ENCODE assay signal across 1 cellular context in the genomic region with DNA sequence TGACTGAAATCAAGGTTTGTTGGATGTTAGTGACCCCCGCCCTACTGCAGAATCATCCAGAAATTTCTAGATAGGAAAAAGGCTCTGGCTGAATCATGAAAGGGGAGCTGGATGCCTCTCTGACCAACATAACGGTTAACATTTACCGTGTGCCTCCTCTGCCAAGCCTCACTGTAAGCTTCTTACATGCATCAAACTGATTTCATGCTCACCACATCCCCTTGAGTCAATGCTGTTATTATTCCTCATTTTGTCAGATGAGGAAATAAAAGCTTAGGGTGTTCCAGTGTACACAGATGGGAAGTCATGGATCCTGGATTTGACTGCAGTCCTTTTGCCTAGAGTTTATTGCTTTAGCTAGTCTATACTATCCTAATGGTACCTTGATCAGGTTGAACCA.
TF ChIP-seq lines count a peak whose summit lies in the region.

No MANE protein-coding gene starts in this region.

TF ChIP-seq in GM23338, 12 proteins besides CTCF, POLR2A, EP300 and RAD21 (continued from another document):
- TF ChIP-seq, protein P1, sequence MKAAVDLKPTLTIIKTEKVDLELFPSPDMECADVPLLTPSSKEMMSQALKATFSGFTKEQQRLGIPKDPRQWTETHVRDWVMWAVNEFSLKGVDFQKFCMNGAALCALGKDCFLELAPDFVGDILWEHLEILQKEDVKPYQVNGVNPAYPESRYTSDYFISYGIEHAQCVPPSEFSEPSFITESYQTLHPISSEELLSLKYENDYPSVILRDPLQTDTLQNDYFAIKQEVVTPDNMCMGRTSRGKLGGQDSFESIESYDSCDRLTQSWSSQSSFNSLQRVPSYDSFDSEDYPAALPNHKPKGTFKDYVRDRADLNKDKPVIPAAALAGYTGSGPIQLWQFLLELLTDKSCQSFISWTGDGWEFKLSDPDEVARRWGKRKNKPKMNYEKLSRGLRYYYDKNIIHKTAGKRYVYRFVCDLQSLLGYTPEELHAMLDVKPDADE (IDR thresholded peaks at IDR 0.05): no peak
- TF ChIP-seq ZNF114 (CRISPR knock-in tag; IDR thresholded peaks at IDR 0.05) (no peak), POLR2AphosphoS5 (IDR thresholded peaks at IDR 0.05; ENCODE audit: low read depth) (no peak), ZNF331 (CRISPR knock-in tag; IDR thresholded peaks at IDR 0.05; ENCODE audit: low read depth) (no peak), EZH2phosphoT487 (IDR thresholded peaks at IDR 0.05; ENCODE audit: unreplicated experiment) (no peak), NANOG (IDR thresholded peaks at IDR 0.05; ENCODE audit: borderline replicate concordance) (no peak), CREB1 (CRISPR knock-in tag; IDR thresholded peaks at IDR 0.05; ENCODE audit: low read depth) (no peak)
- TF ChIP-seq, protein P2, sequence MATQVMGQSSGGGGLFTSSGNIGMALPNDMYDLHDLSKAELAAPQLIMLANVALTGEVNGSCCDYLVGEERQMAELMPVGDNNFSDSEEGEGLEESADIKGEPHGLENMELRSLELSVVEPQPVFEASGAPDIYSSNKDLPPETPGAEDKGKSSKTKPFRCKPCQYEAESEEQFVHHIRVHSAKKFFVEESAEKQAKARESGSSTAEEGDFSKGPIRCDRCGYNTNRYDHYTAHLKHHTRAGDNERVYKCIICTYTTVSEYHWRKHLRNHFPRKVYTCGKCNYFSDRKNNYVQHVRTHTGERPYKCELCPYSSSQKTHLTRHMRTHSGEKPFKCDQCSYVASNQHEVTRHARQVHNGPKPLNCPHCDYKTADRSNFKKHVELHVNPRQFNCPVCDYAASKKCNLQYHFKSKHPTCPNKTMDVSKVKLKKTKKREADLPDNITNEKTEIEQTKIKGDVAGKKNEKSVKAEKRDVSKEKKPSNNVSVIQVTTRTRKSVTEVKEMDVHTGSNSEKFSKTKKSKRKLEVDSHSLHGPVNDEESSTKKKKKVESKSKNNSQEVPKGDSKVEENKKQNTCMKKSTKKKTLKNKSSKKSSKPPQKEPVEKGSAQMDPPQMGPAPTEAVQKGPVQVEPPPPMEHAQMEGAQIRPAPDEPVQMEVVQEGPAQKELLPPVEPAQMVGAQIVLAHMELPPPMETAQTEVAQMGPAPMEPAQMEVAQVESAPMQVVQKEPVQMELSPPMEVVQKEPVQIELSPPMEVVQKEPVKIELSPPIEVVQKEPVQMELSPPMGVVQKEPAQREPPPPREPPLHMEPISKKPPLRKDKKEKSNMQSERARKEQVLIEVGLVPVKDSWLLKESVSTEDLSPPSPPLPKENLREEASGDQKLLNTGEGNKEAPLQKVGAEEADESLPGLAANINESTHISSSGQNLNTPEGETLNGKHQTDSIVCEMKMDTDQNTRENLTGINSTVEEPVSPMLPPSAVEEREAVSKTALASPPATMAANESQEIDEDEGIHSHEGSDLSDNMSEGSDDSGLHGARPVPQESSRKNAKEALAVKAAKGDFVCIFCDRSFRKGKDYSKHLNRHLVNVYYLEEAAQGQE (IDR thresholded peaks at IDR 0.05; ENCODE audit: unreplicated experiment): no peak
- TF ChIP-seq, protein P3, sequence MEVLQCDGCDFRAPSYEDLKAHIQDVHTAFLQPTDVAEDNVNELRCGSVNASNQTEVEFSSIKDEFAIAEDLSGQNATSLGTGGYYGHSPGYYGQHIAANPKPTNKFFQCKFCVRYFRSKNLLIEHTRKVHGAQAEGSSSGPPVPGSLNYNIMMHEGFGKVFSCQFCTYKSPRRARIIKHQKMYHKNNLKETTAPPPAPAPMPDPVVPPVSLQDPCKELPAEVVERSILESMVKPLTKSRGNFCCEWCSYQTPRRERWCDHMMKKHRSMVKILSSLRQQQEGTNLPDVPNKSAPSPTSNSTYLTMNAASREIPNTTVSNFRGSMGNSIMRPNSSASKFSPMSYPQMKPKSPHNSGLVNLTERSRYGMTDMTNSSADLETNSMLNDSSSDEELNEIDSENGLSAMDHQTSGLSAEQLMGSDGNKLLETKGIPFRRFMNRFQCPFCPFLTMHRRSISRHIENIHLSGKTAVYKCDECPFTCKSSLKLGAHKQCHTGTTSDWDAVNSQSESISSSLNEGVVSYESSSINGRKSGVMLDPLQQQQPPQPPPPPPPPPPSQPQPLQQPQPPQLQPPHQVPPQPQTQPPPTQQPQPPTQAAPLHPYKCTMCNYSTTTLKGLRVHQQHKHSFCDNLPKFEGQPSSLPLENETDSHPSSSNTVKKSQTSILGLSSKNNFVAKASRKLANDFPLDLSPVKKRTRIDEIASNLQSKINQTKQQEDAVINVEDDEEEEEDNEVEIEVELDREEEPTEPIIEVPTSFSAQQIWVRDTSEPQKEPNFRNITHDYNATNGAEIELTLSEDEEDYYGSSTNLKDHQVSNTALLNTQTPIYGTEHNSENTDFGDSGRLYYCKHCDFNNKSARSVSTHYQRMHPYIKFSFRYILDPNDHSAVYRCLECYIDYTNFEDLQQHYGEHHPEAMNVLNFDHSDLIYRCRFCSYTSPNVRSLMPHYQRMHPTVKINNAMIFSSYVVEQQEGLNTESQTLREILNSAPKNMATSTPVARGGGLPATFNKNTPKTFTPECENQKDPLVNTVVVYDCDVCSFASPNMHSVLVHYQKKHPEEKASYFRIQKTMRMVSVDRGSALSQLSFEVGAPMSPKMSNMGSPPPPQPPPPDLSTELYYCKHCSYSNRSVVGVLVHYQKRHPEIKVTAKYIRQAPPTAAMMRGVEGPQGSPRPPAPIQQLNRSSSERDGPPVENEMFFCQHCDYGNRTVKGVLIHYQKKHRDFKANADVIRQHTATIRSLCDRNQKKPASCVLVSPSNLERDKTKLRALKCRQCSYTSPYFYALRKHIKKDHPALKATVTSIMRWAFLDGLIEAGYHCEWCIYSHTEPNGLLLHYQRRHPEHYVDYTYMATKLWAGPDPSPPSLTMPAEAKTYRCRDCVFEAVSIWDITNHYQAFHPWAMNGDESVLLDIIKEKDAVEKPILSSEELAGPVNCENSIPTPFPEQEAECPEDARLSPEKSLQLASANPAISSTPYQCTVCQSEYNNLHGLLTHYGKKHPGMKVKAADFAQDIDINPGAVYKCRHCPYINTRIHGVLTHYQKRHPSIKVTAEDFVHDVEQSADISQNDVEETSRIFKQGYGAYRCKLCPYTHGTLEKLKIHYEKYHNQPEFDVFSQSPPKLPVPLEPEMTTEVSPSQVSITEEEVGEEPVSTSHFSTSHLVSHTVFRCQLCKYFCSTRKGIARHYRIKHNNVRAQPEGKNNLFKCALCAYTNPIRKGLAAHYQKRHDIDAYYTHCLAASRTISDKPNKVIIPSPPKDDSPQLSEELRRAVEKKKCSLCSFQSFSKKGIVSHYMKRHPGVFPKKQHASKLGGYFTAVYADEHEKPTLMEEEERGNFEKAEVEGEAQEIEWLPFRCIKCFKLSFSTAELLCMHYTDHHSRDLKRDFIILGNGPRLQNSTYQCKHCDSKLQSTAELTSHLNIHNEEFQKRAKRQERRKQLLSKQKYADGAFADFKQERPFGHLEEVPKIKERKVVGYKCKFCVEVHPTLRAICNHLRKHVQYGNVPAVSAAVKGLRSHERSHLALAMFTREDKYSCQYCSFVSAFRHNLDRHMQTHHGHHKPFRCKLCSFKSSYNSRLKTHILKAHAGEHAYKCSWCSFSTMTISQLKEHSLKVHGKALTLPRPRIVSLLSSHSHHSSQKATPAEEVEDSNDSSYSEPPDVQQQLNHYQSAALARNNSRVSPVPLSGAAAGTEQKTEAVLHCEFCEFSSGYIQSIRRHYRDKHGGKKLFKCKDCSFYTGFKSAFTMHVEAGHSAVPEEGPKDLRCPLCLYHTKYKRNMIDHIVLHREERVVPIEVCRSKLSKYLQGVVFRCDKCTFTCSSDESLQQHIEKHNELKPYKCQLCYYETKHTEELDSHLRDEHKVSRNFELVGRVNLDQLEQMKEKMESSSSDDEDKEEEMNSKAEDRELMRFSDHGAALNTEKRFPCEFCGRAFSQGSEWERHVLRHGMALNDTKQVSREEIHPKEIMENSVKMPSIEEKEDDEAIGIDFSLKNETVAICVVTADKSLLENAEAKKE (CRISPR knock-in tag; IDR thresholded peaks at IDR 0.05): no peak
